1 cellular context compared by ENCODE assay signal in the genomic region with DNA sequence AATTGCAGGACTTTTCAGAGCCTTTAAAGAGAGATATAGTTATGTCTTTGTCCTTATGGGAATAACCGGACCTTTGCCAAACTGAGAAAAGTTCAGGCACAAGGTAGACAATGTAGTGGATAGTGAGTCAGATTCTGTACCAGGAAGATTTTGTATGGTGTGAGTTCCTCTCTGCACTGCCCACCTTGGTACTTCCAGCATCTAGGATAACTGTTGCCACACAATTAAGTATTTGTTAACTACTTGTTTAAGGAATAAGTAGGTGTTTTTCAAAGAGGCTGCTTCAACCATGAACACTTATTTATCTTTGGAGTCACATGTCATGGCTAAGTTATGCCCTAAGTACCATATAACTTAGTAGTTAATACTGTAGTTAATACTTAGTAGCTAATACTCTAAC.
TF ChIP-seq lines count a peak whose summit lies in the region.

No MANE protein-coding gene starts in this region.

TF ChIP-seq in GM23338, 12 proteins besides CTCF, POLR2A, EP300 and RAD21 (continued from another document):
- TF ChIP-seq ETS1 (IDR thresholded peaks at IDR 0.05) = no peak
- no peak for TF ChIP-seq EZH2phosphoT487 (IDR thresholded peaks at IDR 0.05; ENCODE audit: unreplicated experiment)
- no peak for TF ChIP-seq POLR2AphosphoS5 (IDR thresholded peaks at IDR 0.05; ENCODE audit: low read depth)
- TF ChIP-seq, protein P1, sequence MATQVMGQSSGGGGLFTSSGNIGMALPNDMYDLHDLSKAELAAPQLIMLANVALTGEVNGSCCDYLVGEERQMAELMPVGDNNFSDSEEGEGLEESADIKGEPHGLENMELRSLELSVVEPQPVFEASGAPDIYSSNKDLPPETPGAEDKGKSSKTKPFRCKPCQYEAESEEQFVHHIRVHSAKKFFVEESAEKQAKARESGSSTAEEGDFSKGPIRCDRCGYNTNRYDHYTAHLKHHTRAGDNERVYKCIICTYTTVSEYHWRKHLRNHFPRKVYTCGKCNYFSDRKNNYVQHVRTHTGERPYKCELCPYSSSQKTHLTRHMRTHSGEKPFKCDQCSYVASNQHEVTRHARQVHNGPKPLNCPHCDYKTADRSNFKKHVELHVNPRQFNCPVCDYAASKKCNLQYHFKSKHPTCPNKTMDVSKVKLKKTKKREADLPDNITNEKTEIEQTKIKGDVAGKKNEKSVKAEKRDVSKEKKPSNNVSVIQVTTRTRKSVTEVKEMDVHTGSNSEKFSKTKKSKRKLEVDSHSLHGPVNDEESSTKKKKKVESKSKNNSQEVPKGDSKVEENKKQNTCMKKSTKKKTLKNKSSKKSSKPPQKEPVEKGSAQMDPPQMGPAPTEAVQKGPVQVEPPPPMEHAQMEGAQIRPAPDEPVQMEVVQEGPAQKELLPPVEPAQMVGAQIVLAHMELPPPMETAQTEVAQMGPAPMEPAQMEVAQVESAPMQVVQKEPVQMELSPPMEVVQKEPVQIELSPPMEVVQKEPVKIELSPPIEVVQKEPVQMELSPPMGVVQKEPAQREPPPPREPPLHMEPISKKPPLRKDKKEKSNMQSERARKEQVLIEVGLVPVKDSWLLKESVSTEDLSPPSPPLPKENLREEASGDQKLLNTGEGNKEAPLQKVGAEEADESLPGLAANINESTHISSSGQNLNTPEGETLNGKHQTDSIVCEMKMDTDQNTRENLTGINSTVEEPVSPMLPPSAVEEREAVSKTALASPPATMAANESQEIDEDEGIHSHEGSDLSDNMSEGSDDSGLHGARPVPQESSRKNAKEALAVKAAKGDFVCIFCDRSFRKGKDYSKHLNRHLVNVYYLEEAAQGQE (IDR thresholded peaks at IDR 0.05; ENCODE audit: unreplicated experiment) = no peak
- TF ChIP-seq CREB1 (CRISPR knock-in tag; IDR thresholded peaks at IDR 0.05; ENCODE audit: low read depth) = no peak
- TF ChIP-seq NANOG (IDR thresholded peaks at IDR 0.05; ENCODE audit: borderline replicate concordance) = no peak
- no peak for TF ChIP-seq ZNF331 (CRISPR knock-in tag; IDR thresholded peaks at IDR 0.05; ENCODE audit: low read depth)
- TF ChIP-seq JUNB (IDR thresholded peaks at IDR 0.05; ENCODE audit: unreplicated experiment) = no peak
